16 cellular contexts compared by ENCODE assay signal in genomic region chr1:202873026-202873425, GRCh38.
"Had no signal": no experiment of that assay in that cellular context is flagged by ENCODE, and none has a peak within 500 bp of the region (broad histone marks: within the 10 kb centered on the region; RNA-seq: fewer than 3 reads in every experiment).

No MANE protein-coding gene starts in this region.

- H3K36me3 ChIP-seq: colonic mucosa, esophagus muscularis mucosa, gastroesophageal sphincter, lower lobe of right lung had no signal

- H3K9me3 ChIP-seq: colonic mucosa, esophagus muscularis mucosa, gastroesophageal sphincter, heart right ventricle, left lung, lower lobe of right lung, mucosa of descending colon had no signal

- DNase-seq: colonic mucosa; cortex of kidney; effector memory CD4-positive, alpha-beta T cell; foreskin keratinocyte; heart right ventricle; hippocampal formation; left cardiac atrium; left lung; left ventricle myocardium superior; lower lobe of right lung; mesenchymal stem cell; mucosa of descending colon had no signal

- ATAC-seq: foreskin keratinocyte, gastroesophageal sphincter, left cardiac atrium, left lung, left ventricle myocardium superior, lower lobe of right lung, mucosa of descending colon had no signal

- H3K36me3 Mint-ChIP-seq: mesothelial cell of epicardium had no signal

- H3K27me3 ChIP-seq: colonic mucosa, esophagus muscularis mucosa, foreskin keratinocyte, gastroesophageal sphincter, heart right ventricle, left lung had no signal

- H3K4me1 Mint-ChIP-seq: mesothelial cell of epicardium had no signal

- H3K4me3 ChIP-seq: colonic mucosa, esophagus muscularis mucosa, gastroesophageal sphincter, heart right ventricle, left lung, lower lobe of right lung, mucosa of descending colon had no signal

- H3K4me1 ChIP-seq: colonic mucosa, esophagus muscularis mucosa, foreskin keratinocyte, gastroesophageal sphincter, heart right ventricle, left lung, lower lobe of right lung had no signal

- H3K27ac Mint-ChIP-seq: dendritic cell treated with granulocyte-macrophage colony-stimulating factor and Interleukin-4, amounts not matched to agents 40 ng/mL and 50 ng/mL, for 4 days; mesothelial cell of epicardium had no signal

- H3K27ac ChIP-seq: colonic mucosa, esophagus muscularis mucosa, foreskin keratinocyte, gastroesophageal sphincter, heart right ventricle, left lung, lower lobe of right lung had no signal

- H3K9me3 Mint-ChIP-seq: dendritic cell treated with granulocyte-macrophage colony-stimulating factor and Interleukin-4, amounts not matched to agents 40 ng/mL and 50 ng/mL, for 4 days; mesothelial cell of epicardium had no signal

- H3K4me3 Mint-ChIP-seq: dendritic cell treated with granulocyte-macrophage colony-stimulating factor and Interleukin-4, amounts not matched to agents 40 ng/mL and 50 ng/mL, for 4 days; mesothelial cell of epicardium had no signal

- H3K27me3 Mint-ChIP-seq: dendritic cell treated with granulocyte-macrophage colony-stimulating factor and Interleukin-4, amounts not matched to agents 40 ng/mL and 50 ng/mL, for 4 days had no signal
